26 cellular contexts compared by ENCODE assay signal in the genomic region with DNA sequence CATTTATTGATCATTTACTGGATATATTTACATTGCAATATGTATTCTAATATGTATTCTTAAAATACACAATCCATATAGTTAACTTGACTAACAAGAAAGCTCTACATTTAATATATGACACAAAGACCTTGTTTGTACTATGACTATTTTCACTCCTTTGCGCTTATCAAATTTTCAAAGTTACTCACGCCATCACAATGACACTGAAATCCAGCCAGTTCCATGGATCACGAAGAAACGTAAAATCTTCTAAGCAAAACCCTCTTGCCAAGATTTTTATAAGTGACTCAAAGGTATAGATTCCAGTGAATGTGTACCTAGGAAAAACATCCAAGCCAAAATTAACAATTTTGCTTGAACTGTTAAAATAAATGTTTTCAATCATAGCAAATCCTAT.
"Had no signal": no experiment of that assay in that cellular context is flagged by ENCODE, and none has a peak within 500 bp of the region (broad histone marks: within the 10 kb centered on the region; RNA-seq: fewer than 3 reads in every experiment).

No MANE protein-coding gene starts in this region.

- H3K36me3 ChIP-seq: adrenal gland, SJSA1 had no signal

- H3K4me1 ChIP-seq: adrenal gland had no signal

- H3K4me3 ChIP-seq: adrenal gland, SJSA1 had no signal

- H3K4me3 Mint-ChIP-seq: activated CD8-positive, alpha-beta T cell treated with anti-CD3 and anti-CD28 coated beads for 36 hours; activated naive CD4-positive, alpha-beta T cell treated with anti-CD3 and anti-CD28 coated beads, Interleukin-2, amount 10 ng/mL, durations not matched to agents 7 days and 5 days; activated naive CD8-positive, alpha-beta T cell treated with anti-CD3 and anti-CD28 coated beads for 36 hours; activated T-cell treated with anti-CD3 and anti-CD28 coated beads, Interleukin-2, amount 50 U/mL, for 72 hours; T-helper 1 cell treated with Interleukin-12 subunit alpha and Interleukin-12 subunit beta and Interleukin-4 antibody, amounts not matched to agents 30 μg/mL and 1 μg/mL, for 36 hours had no signal

- ATAC-seq: activated CD4-positive, CD25-positive, alpha-beta regulatory T cell treated with anti-CD3 and anti-CD28 coated beads, Interleukin-2, amount 50 U/mL, for 24 hours; activated CD8-positive, alpha-beta T cell treated with anti-CD3 and anti-CD28 coated beads for 36 hours; activated T-cell treated with anti-CD3 and anti-CD28 coated beads, Interleukin-2, amount 50 U/mL, for 72 hours; SK-N-SH treated with all-trans-retinoic acid at 6 μM for 48 hours had no signal

- H3K9me3 ChIP-seq: adrenal gland, SJSA1 had no signal

- H3K27ac ChIP-seq: adrenal gland, SJSA1 had no signal

- H3K36me3 Mint-ChIP-seq: activated naive CD4-positive, alpha-beta T cell treated with anti-CD3 and anti-CD28 coated beads, Interleukin-2, amount 10 ng/mL, durations not matched to agents 7 days and 5 days; activated naive CD8-positive, alpha-beta T cell treated with anti-CD3 and anti-CD28 coated beads for 36 hours had no signal

- H3K4me1 Mint-ChIP-seq: activated naive CD4-positive, alpha-beta T cell treated with anti-CD3 and anti-CD28 coated beads, Interleukin-2, amount 10 ng/mL, durations not matched to agents 7 days and 5 days; activated naive CD8-positive, alpha-beta T cell treated with anti-CD3 and anti-CD28 coated beads for 36 hours had no signal

- H3K27me3 ChIP-seq: adrenal gland, SJSA1 had no signal

- H3K27ac Mint-ChIP-seq: activated CD8-positive, alpha-beta T cell treated with anti-CD3 and anti-CD28 coated beads for 36 hours; activated naive CD4-positive, alpha-beta T cell treated with anti-CD3 and anti-CD28 coated beads, Interleukin-2, amount 10 ng/mL, durations not matched to agents 7 days and 5 days; activated naive CD8-positive, alpha-beta T cell treated with anti-CD3 and anti-CD28 coated beads for 36 hours; activated T-cell treated with anti-CD3 and anti-CD28 coated beads, Interleukin-2, amount 50 U/mL, for 72 hours; activated T-helper 2 cell treated with anti-CD3 and anti-CD28 coated beads, Interferon-gamma antibody, Interleukin-2, Interleukin-4, amounts not matched to agents 10 μg/mL and 5 μg/mL and 100 μg/mL, durations not matched to agents 14 hours and 24 hours and 36 hours; T-helper 1 cell treated with Interleukin-12 subunit alpha and Interleukin-12 subunit beta and Interleukin-4 antibody, amounts not matched to agents 30 μg/mL and 1 μg/mL, for 36 hours had no signal

- H3K9me3 Mint-ChIP-seq: activated CD8-positive, alpha-beta T cell treated with anti-CD3 and anti-CD28 coated beads for 36 hours; activated naive CD4-positive, alpha-beta T cell treated with anti-CD3 and anti-CD28 coated beads, Interleukin-2, amount 10 ng/mL, durations not matched to agents 7 days and 5 days; activated naive CD8-positive, alpha-beta T cell treated with anti-CD3 and anti-CD28 coated beads for 36 hours; activated T-cell treated with anti-CD3 and anti-CD28 coated beads, Interleukin-2, amount 50 U/mL, for 72 hours; activated T-helper 2 cell treated with anti-CD3 and anti-CD28 coated beads, Interferon-gamma antibody, Interleukin-2, Interleukin-4, amounts not matched to agents 10 μg/mL and 5 μg/mL and 100 μg/mL, durations not matched to agents 14 hours and 24 hours and 36 hours; T-helper 1 cell treated with Interleukin-12 subunit alpha and Interleukin-12 subunit beta and Interleukin-4 antibody, amounts not matched to agents 30 μg/mL and 1 μg/mL, for 36 hours had no signal

- H3K27me3 Mint-ChIP-seq: activated CD8-positive, alpha-beta T cell treated with anti-CD3 and anti-CD28 coated beads for 36 hours; activated naive CD4-positive, alpha-beta T cell treated with anti-CD3 and anti-CD28 coated beads, Interleukin-2, amount 10 ng/mL, durations not matched to agents 7 days and 5 days; activated naive CD8-positive, alpha-beta T cell treated with anti-CD3 and anti-CD28 coated beads for 36 hours had no signal

- FAIRE-seq: RCC 7860 had no signal

- DNase-seq: activated CD4-positive, alpha-beta T cell treated with anti-CD3 and anti-CD28 coated beads for 4 hours; activated CD8-positive, alpha-beta memory T cell treated with anti-CD3 and anti-CD28 coated beads, Interleukin-2, amount 50 U/mL, for 4 hours; activated CD8-positive, alpha-beta T cell treated with anti-CD3 and anti-CD28 coated beads for 36 hours; activated gamma-delta T cell treated with Interleukin-2 at 50 U/mL for 16 hours; activated naive CD4-positive, alpha-beta T cell treated with anti-CD3 and anti-CD28 coated beads, Interleukin-2, amount 10 ng/mL, durations not matched to agents 7 days and 5 days; activated naive CD8-positive, alpha-beta T cell treated with anti-CD3 and anti-CD28 coated beads for 36 hours; activated T-cell treated with anti-CD3 and anti-CD28 coated beads, Interleukin-2, amount 50 U/mL, for 72 hours; adrenal gland; anterior cingulate cortex; cerebellar nuclear complex; Karpas-422; NCI-H1092 treated with DMSO at 0.1 percent for 48 hours; NCI-H1417 treated with DMSO at 0.1 percent for 48 hours; NCI-H1694; NCI-H2029; NCI-H2107; NCI-H345; NCI-H510A treated with DMSO at 0.1 percent for 48 hours; NCI-H69; SHP77 had no signal
